ENCODE assay signal across 15 cellular contexts in the genomic region with DNA sequence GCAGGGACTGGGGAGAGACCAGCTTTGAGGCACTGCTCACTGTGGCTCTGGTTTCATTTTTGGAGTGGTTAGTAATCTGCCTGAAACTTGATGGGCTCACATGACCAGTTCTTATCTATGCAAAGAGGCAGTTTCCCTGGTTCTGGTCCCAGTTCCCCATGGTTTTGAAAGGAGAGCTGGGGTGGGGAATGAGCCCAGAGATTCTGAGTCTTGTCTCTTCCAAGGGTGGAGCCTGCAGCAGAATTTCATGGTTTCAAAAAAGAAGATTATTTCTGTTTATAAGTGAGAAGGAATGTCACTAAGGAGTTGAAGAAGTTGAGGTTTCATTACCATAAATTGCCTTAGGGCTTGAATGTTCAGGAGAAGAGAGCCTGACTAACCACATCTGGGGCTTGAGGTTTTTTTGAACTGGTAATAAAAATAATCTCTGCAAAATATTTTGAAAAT.
DNase-seq lines count a peak whose midpoint lies in the region; ATAC-seq, FAIRE-seq and TF ChIP-seq lines count a peak whose summit lies in the region.
"Had no signal": no experiment of that assay in that cellular context is flagged by ENCODE, and none has a peak within 500 bp of the region (broad histone marks: within the 10 kb centered on the region; RNA-seq: fewer than 3 reads in every experiment).

No MANE protein-coding gene starts in this region.

- H3K27ac Mint-ChIP-seq in activated CD4-positive, alpha-beta T cell treated with anti-CD3 and anti-CD28 coated beads, Interleukin-2, amount 10 ng/mL, durations not matched to agents 24 days and 14 days = no peak overlapping the region
- H3K27ac Mint-ChIP-seq: B cell had no signal

- H3K27me3 ChIP-seq in RWPE2 (ENCODE audit: insufficient read depth, poor library complexity, severe bottlenecking) (peaks cover 5% of the 10 kb centered on the region), pancreas (no peaks in the 10 kb centered on the region)
- H3K27me3 ChIP-seq: cardiac muscle cell had no signal

- intact Hi-C loops in pancreas (cut with DNase I) = no loop called here
- intact Hi-C loops in activated CD4-positive, alpha-beta T cell treated with anti-CD3 and anti-CD28 coated beads, Interleukin-2, amount 10 ng/mL, durations not matched to agents 24 days and 14 days (cut with micrococcal nuclease) = no loop called here

- H3K27ac ChIP-seq in RWPE2 (ENCODE audit: poor library complexity, severe bottlenecking) = no peak overlapping the region
- H3K27ac ChIP-seq in pancreas = no peak overlapping the region
- H3K27ac ChIP-seq: cardiac muscle cell had no signal

- no peak for FAIRE-seq in pancreas (lab: Jason Lieb, UNC)
- FAIRE-seq: kidney had no signal

- peaks cover 5% of the 10 kb centered on the region for H3K9me3 Mint-ChIP-seq in activated CD4-positive, alpha-beta T cell treated with anti-CD3 and anti-CD28 coated beads, Interleukin-2, amount 10 ng/mL, durations not matched to agents 24 days and 14 days

- H3K36me3 ChIP-seq in RWPE2 (ENCODE audit: low read depth) = no peaks in the 10 kb centered on the region
- H3K36me3 ChIP-seq in pancreas = no peaks in the 10 kb centered on the region
- H3K36me3 ChIP-seq: cardiac muscle cell had no signal

- DNase-seq in EH (ENCODE audit: low read depth) (peak; percentile 66), RWPE2 (ENCODE audit: low spot score) (no peak), fibroblast of the aortic adventitia (ENCODE audit: low read depth) (peak; percentile 81), pancreas (no peak), amygdala (lab: John Stamatoyannopoulos, UW) (no peak), DMS153 (lab: John Stamatoyannopoulos, UW) (no peak)
- DNase-seq in activated CD4-positive, alpha-beta T cell treated with anti-CD3 and anti-CD28 coated beads, Interleukin-2, amount 10 ng/mL, durations not matched to agents 24 days and 14 days = no peak
- DNase-seq: kidney, NCI-H1048, NCI-H82, SW 1271 had no signal

- H3K4me3 ChIP-seq in RWPE2 (ENCODE audit: severe bottlenecking) (no peak overlapping the region), fibroblast of the aortic adventitia (ENCODE audit: low read depth, low read length) (peak overlapping the region; percentile 36), pancreas (no peak overlapping the region)
- H3K4me3 ChIP-seq: cardiac muscle cell had no signal

- no peak overlapping the region for H3K4me3 Mint-ChIP-seq in activated CD4-positive, alpha-beta T cell treated with anti-CD3 and anti-CD28 coated beads, Interleukin-2, amount 10 ng/mL, durations not matched to agents 24 days and 14 days
- H3K4me3 Mint-ChIP-seq: B cell, neural crest cell had no signal

- H3K27me3 Mint-ChIP-seq in activated CD4-positive, alpha-beta T cell treated with anti-CD3 and anti-CD28 coated beads, Interleukin-2, amount 10 ng/mL, durations not matched to agents 24 days and 14 days = peaks cover 3% of the 10 kb centered on the region

- H3K4me1 Mint-ChIP-seq in activated CD4-positive, alpha-beta T cell treated with anti-CD3 and anti-CD28 coated beads, Interleukin-2, amount 10 ng/mL, durations not matched to agents 24 days and 14 days = no peaks in the 10 kb centered on the region
- H3K4me1 Mint-ChIP-seq: B cell had no signal

- H3K4me1 ChIP-seq in RWPE2 (ENCODE audit: insufficient read depth, poor library complexity, severe bottlenecking) = no peaks in the 10 kb centered on the region
- H3K4me1 ChIP-seq in pancreas = no peaks in the 10 kb centered on the region

- H3K36me3 Mint-ChIP-seq in activated CD4-positive, alpha-beta T cell treated with anti-CD3 and anti-CD28 coated beads, Interleukin-2, amount 10 ng/mL, durations not matched to agents 24 days and 14 days (ENCODE audit: low read depth) = no peaks in the 10 kb centered on the region

- 0 out of 3 replicates have a peak, but pooled peaks have one; percentile 40 for ATAC-seq in RWPE2 (ENCODE audit: low read depth)
- peak in 3 of 4 donors; percentile 37 to 57 (median 44) for ATAC-seq in pancreas
- ATAC-seq in HG02870 (IDR thresholded peaks at IDR 0.05; ENCODE audit: unreplicated experiment) = no peak

- no peak for TF ChIP-seq CTCF in RWPE2 (IDR thresholded peaks at IDR 0.05; ENCODE audit: poor library complexity, severe bottlenecking)
- TF ChIP-seq CTCF in fibroblast of the aortic adventitia (IDR thresholded peaks at IDR 0.05; ENCODE audit: insufficient read depth, low read length) = no peak
- no peak for TF ChIP-seq CTCF in pancreas (IDR thresholded peaks at IDR 0.05)

- H3K9me3 ChIP-seq in RWPE2 (ENCODE audit: severe bottlenecking) (no peaks in the 10 kb centered on the region), pancreas (no peaks in the 10 kb centered on the region)

Comparison
In these comparisons a context has a peak if more than half of its experiments do, and no peak if none do; other contexts are left out.
1. DNase-seq: peak in EH (single experiment) and fibroblast of the aortic adventitia (single experiment); none in RWPE2 (single experiment), pancreas (0 of 6), amygdala (0 of 56), DMS153 (single experiment) and activated CD4-positive, alpha-beta T cell treated with anti-CD3 and anti-CD28 coated beads, Interleukin-2, amount 10 ng/mL, durations not matched to agents 24 days and 14 days (single experiment).